8 cellular contexts compared by ENCODE assay signal in the genomic region with DNA sequence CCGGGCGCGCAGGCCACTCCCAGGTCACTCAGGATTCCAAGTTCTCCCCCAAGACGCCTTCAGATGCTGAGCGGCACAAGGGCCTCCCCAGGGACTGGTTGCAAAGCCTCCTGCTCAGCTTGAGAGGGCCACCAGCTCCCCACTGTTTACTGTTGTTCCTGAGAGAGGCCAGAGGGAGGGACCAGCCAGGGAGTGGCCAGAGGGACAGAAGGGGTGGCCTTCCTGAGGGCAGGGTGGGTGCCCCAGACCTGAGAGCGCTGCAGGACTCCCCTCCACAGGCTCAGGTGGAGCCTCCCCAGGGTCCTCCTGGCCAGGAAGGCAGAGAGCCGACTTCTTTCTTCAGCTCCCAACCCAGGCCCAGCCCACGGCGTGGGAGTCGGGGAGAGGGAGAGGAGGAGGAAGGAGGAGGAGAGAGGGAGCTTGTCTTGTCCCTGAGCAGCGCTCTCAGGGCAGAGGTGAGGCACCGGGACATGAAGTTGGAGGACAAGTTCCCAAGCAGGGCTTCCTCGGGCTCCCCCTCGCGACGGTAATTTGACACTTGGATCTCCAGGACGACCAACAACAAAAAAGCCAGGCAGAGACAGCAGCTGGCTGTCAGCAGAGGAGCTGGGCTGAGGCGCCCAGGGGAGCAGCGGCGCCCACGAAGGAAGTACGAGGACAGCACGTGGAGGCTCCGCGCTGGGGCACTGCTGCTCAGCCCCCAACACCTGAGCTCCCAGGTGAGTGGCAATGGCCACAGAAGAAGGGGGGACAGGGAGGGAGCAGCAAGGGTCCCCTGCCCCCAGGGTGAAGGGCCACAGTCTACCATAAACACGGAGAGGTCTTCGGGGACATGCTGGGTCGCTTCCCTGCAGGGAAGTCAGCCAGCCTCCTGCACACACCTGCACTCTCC. TPM values are rescaled to one million over a fixed set of nuclear protein-coding genes. Genes with fewer than 3 reads are reported as not detected.
A peak's percentile ranks its signal among the peaks of the same experiment; 100 is the strongest.
DNase-seq lines count a peak whose midpoint lies in the region; ATAC-seq and TF ChIP-seq lines count a peak whose summit lies in the region.

No MANE protein-coding gene starts in this region.

- ATAC-seq in HG03342 (IDR thresholded peaks at IDR 0.05; ENCODE audit: unreplicated experiment) = no peak

- H3K27ac ChIP-seq in HEK293 (ENCODE audit: extremely low read depth, low read depth, low read length) = no peak overlapping the region

- CTCF ChIA-PET in HEK293 (lab: Yijun Ruan, JAX) = interaction anchor here (0.6 to 10.6 kb wide), 85 partner anchors 9 to 908 kb away, joined by 3 to 410 read pairs (median 5); a partner anchor contains a TSS
- CTCF ChIA-PET in activated CD4-positive, alpha-beta memory T cell treated with anti-CD3 and anti-CD28 coated beads for 36 hours (lab: Charles Lee) = interaction anchor here (0.6 to 19.5 kb wide), 53 partner anchors 11 to 621 kb away, joined by 3 to 438 read pairs (median 5); a partner anchor contains a TSS

- H3K27ac Mint-ChIP-seq in activated CD4-positive, alpha-beta memory T cell treated with anti-CD3 and anti-CD28 coated beads for 36 hours = no peak overlapping the region

- TF ChIP-seq CTCF in AG10803 (conservative IDR thresholded peaks at IDR 0.05; ENCODE audit: low read length) = peak; percentile 74
- peak; percentile 97 for TF ChIP-seq CTCF in HEK293 (tag by site-specific recombination; IDR thresholded peaks at IDR 0.05)

- no peaks in the 10 kb centered on the region for H3K27me3 Mint-ChIP-seq in activated CD4-positive, alpha-beta memory T cell treated with anti-CD3 and anti-CD28 coated beads for 36 hours

- H3K36me3 ChIP-seq in HEK293 (ENCODE audit: control insufficient read depth in 2 of 2, insufficient read depth in 1 of 2, low read length in 2 of 2) (peaks cover 0 to 48% of the 10 kb centered on the region in 2 experiments; a peak in 1 of 3 replicates), endocrine pancreas (ENCODE audit: control insufficient read depth, insufficient read depth, low read length) (peaks cover 2% of the 10 kb centered on the region)

- H3K4me1 Mint-ChIP-seq in activated CD4-positive, alpha-beta memory T cell treated with anti-CD3 and anti-CD28 coated beads for 36 hours (ENCODE audit: low read depth) = no peaks in the 10 kb centered on the region

- H3K9me3 ChIP-seq in HEK293 (ENCODE audit: control insufficient read depth, insufficient read depth, low read depth, low read length) (no peaks in the 10 kb centered on the region), endocrine pancreas (ENCODE audit: control insufficient read depth, low read length) (no peaks in the 10 kb centered on the region)

- POLR2A ChIA-PET in HEK293 (lab: Yijun Ruan, JAX) = interaction anchor here (0.6 to 2.0 kb wide), 13 partner anchors 12 to 843 kb away, joined by 3 to 9 read pairs (median 4); a partner anchor contains a TSS
- POLR2A ChIA-PET in activated CD4-positive, alpha-beta memory T cell treated with anti-CD3 and anti-CD28 coated beads for 36 hours (lab: Charles Lee) = interaction anchor here (0.6 to 1.7 kb wide), 2 partner anchors 114 to 635 kb away, joined by 4 to 6 read pairs; no protein-coding TSS in a partner anchor

- no peaks in the 10 kb centered on the region for H3K9me3 Mint-ChIP-seq in activated CD4-positive, alpha-beta memory T cell treated with anti-CD3 and anti-CD28 coated beads for 36 hours

- H3K27me3 ChIP-seq in endocrine pancreas (ENCODE audit: control insufficient read depth, insufficient read depth, low read length) = no peaks in the 10 kb centered on the region

- H3K4me1 ChIP-seq in HEK293 (ENCODE audit: control insufficient read depth, insufficient read depth, low read length) = peaks cover 11% of the 10 kb centered on the region
- H3K4me1 ChIP-seq in endocrine pancreas (ENCODE audit: control insufficient read depth, insufficient read depth, low read length) = no peaks in the 10 kb centered on the region

- DNase-seq in AG10803 (ENCODE audit: low read depth) (peak; percentile 87), NCI-H510A treated with DMSO at 0.1 percent for 48 hours (lab: John Stamatoyannopoulos, UW) (peak; percentile 95), lung microvascular endothelial cell (ENCODE audit: low read depth in 2 of 2) (peak; percentile 87 to 88)
- peak; percentile 65 for DNase-seq in activated CD4-positive, alpha-beta memory T cell treated with anti-CD3 and anti-CD28 coated beads for 36 hours
- DNase-seq in stimulated activated CD4-positive, alpha-beta T cell treated with anti-CD3 and anti-CD28 coated beads, TNF-alpha, amount 100 ng/mL, for 48 hours (ENCODE audit: low read depth in 3 of 3) = peak in 2 of 3 donors; percentile 20 to 37

- H3K4me3 ChIP-seq in AG10803 (ENCODE audit: low read length) = no peak overlapping the region
- H3K4me3 ChIP-seq in HEK293 (ENCODE audit: low read depth, low read length) = no peak overlapping the region
- no peak overlapping the region for H3K4me3 ChIP-seq in endocrine pancreas (ENCODE audit: control insufficient read depth, insufficient read depth, low read length)

- peak overlapping the region; percentile 54 for H3K9ac ChIP-seq in endocrine pancreas (ENCODE audit: control insufficient read depth, insufficient read depth, low read length)

- no peak overlapping the region for H3K4me3 Mint-ChIP-seq in activated CD4-positive, alpha-beta memory T cell treated with anti-CD3 and anti-CD28 coated beads for 36 hours

- no peaks in the 10 kb centered on the region for H3K36me3 Mint-ChIP-seq in activated CD4-positive, alpha-beta memory T cell treated with anti-CD3 and anti-CD28 coated beads for 36 hours

- intact Hi-C loops in activated CD4-positive, alpha-beta memory T cell treated with anti-CD3 and anti-CD28 coated beads for 36 hours (cut with micrococcal nuclease) = loop anchor here (1.0 to 2.0 kb wide), 3 partner anchors 113 to 207 kb away; no protein-coding TSS in a partner anchor

TF ChIP-seq in HEK293, 187 proteins besides CTCF, POLR2A, EP300 and RAD21 (continues in another document):
- peak; percentile 36 for TF ChIP-seq GLIS1 (tag by site-specific recombination; IDR thresholded peaks at IDR 0.05)
- peak; percentile 48; the same call in 1 of the 2 replicates for TF ChIP-seq EGR2 (tag by site-specific recombination; IDR thresholded peaks at IDR 0.05; ENCODE audit: low read depth)
- TF ChIP-seq HOXA7 (CRISPR knock-in tag; IDR thresholded peaks at IDR 0.05; ENCODE audit: borderline replicate concordance) = no peak
- 0 out of 2 replicates have a peak, but pooled peaks have one; percentile 26 for TF ChIP-seq ZNF2 (tag by site-specific recombination; IDR thresholded peaks at IDR 0.05)
- no peak for TF ChIP-seq KLF1 (tag by site-specific recombination; IDR thresholded peaks at IDR 0.05)
- TF ChIP-seq ZNF544 (tag by site-specific recombination; IDR thresholded peaks at IDR 0.05) = no peak
- no peak for TF ChIP-seq PRDM1 (tag by site-specific recombination; IDR thresholded peaks at IDR 0.05)
- 0 out of 2 replicates have a peak, but pooled peaks have one; percentile 17 for TF ChIP-seq SP3 (tag by site-specific recombination; IDR thresholded peaks at IDR 0.05)
- peak; percentile 47; the same call in 1 of the 2 replicates for TF ChIP-seq SP7 (tag by site-specific recombination; IDR thresholded peaks at IDR 0.05)
- peak; percentile 48; the same call in 1 of the 2 replicates for TF ChIP-seq ZNF600 (tag by site-specific recombination; IDR thresholded peaks at IDR 0.05)
- peak; percentile 82 for TF ChIP-seq IKZF3 (tag by site-specific recombination; IDR thresholded peaks at IDR 0.05)
- TF ChIP-seq, protein P1, sequence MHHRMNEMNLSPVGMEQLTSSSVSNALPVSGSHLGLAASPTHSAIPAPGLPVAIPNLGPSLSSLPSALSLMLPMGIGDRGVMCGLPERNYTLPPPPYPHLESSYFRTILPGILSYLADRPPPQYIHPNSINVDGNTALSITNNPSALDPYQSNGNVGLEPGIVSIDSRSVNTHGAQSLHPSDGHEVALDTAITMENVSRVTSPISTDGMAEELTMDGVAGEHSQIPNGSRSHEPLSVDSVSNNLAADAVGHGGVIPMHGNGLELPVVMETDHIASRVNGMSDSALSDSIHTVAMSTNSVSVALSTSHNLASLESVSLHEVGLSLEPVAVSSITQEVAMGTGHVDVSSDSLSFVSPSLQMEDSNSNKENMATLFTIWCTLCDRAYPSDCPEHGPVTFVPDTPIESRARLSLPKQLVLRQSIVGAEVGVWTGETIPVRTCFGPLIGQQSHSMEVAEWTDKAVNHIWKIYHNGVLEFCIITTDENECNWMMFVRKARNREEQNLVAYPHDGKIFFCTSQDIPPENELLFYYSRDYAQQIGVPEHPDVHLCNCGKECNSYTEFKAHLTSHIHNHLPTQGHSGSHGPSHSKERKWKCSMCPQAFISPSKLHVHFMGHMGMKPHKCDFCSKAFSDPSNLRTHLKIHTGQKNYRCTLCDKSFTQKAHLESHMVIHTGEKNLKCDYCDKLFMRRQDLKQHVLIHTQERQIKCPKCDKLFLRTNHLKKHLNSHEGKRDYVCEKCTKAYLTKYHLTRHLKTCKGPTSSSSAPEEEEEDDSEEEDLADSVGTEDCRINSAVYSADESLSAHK (tag by site-specific recombination; IDR thresholded peaks at IDR 0.05) = no peak
- TF ChIP-seq, protein P2, sequence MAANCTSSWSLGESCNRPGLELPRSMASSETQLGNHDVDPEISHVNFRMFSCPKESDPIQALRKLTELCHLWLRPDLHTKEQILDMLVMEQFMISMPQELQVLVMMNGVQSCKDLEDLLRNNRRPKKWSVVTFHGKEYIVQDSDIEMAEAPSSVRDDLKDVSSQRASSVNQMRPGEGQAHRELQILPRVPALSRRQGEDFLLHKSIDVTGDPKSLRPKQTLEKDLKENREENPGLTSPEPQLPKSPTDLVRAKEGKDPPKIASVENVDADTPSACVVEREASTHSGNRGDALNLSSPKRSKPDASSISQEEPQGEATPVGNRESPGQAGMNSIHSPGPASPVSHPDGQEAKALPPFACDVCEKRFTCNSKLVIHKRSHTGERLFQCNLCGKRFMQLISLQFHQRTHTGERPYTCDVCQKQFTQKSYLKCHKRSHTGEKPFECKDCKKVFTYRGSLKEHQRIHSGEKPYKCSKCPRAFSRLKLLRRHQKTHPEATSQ (tag by site-specific recombination; IDR thresholded peaks at IDR 0.05) = no peak
- peak; percentile 61 for TF ChIP-seq GLIS2 (tag by site-specific recombination; IDR thresholded peaks at IDR 0.05)
- TF ChIP-seq ZFP69B (tag by site-specific recombination; IDR thresholded peaks at IDR 0.05) = no peak
- TF ChIP-seq KLF16 (tag by site-specific recombination; IDR thresholded peaks at IDR 0.05) = no peak

RNA-seq across cellular contexts. Expression of a gene that starts 0.5 kb away (rescaled TPM):
- not detected for total RNA-seq in activated CD4-positive, alpha-beta memory T cell treated with anti-CD3 and anti-CD28 coated beads for 36 hours
- total RNA-seq in lung microvascular endothelial cell = not detected in 2 replicates

RNA-seq across cellular contexts. Expression of a gene that starts 33.2 kb away (rescaled TPM):
- total RNA-seq in activated CD4-positive, alpha-beta memory T cell treated with anti-CD3 and anti-CD28 coated beads for 36 hours = 10 to 100 TPM; 27.7 to 31.3 TPM
- total RNA-seq in lung microvascular endothelial cell = 9.6 and 15.7 TPM in 2 replicates

RNA-seq across cellular contexts. Expression of a gene that starts 33.4 kb away (rescaled TPM):
- 10 to 100 TPM; 81.4 to 92.7 TPM for total RNA-seq in activated CD4-positive, alpha-beta memory T cell treated with anti-CD3 and anti-CD28 coated beads for 36 hours
- total RNA-seq in lung microvascular endothelial cell = 36.8 and 43.7 TPM in 2 replicates

RNA-seq across cellular contexts. Expression of a gene that starts 46.1 kb away (rescaled TPM):
- total RNA-seq in activated CD4-positive, alpha-beta memory T cell treated with anti-CD3 and anti-CD28 coated beads for 36 hours = 10 to 100 TPM; 16.8 to 20.5 TPM
- total RNA-seq in lung microvascular endothelial cell = 3.3 and 20.2 TPM in 2 replicates

Comparison
In these comparisons a context has a peak if more than half of its experiments do, and no peak if none do; other contexts are left out.
1. DNase-seq: peak in every context shown above with its lines; median percentile 95 in NCI-H510A treated with DMSO at 0.1 percent for 48 hours; 88 in lung microvascular endothelial cell; 87 in AG10803; 65 in activated CD4-positive, alpha-beta memory T cell treated with anti-CD3 and anti-CD28 coated beads for 36 hours; 28 in stimulated activated CD4-positive, alpha-beta T cell treated with anti-CD3 and anti-CD28 coated beads, TNF-alpha, amount 100 ng/mL, for 48 hours.